27 cellular contexts compared by ENCODE assay signal in the genomic region with DNA sequence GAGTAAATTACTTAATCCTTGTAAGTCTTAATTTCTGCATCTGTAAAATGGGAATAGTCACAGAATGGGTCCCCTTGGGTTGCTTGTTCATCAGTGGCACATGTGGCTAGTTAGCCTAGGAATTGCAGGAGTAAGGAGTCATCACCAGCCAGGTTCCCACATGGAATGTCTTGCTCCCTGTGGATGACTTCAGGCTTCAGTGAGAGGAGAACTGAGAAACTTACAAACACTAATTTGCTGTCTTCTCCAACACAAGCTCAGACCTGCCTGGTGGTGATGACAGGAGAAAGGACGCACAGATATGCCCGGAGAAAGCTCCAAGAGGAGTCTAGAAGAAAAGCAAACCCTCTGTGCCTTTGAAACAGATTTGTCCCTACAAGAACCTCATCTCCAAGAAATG.
A peak's percentile ranks its signal among the peaks of the same experiment; 100 is the strongest.
DNase-seq lines count a peak whose midpoint lies in the region; ATAC-seq and TF ChIP-seq lines count a peak whose summit lies in the region.
"Had no signal": no experiment of that assay in that cellular context is flagged by ENCODE, and none has a peak within 500 bp of the region (broad histone marks: within the 10 kb centered on the region; RNA-seq: fewer than 3 reads in every experiment).

No MANE protein-coding gene starts in this region.

- H3K4me3 ChIP-seq in epithelial cell of esophagus (ENCODE audit: low read length) (no peak overlapping the region), mesendoderm (ENCODE audit: low read length) (no peak overlapping the region)
- H3K4me3 ChIP-seq: heart right ventricle, left ventricle myocardium inferior, right lobe of liver, SJCRH30 had no signal

- no peaks in the 10 kb centered on the region for H3K27me3 ChIP-seq in mesendoderm (ENCODE audit: insufficient read depth, low read length, poor library complexity)
- H3K27me3 ChIP-seq: heart right ventricle, right lobe of liver, SJCRH30 had no signal

- H4K8ac ChIP-seq in mesendoderm (ENCODE audit: low read depth, low read length) = no peak overlapping the region

- H3K56ac ChIP-seq in mesendoderm (ENCODE audit: low read length) = no peak overlapping the region

- no peak overlapping the region for H2AK5ac ChIP-seq in mesendoderm (ENCODE audit: low read length)

- no peak overlapping the region for H3K9ac ChIP-seq in mesendoderm (ENCODE audit: low read length)
- H3K9ac ChIP-seq: parathyroid adenoma had no signal

- H3K27ac ChIP-seq in RWPE1 = no peak overlapping the region
- no peak overlapping the region for H3K27ac ChIP-seq in mesendoderm (ENCODE audit: low read depth, low read length)
- H3K27ac ChIP-seq: heart right ventricle, left ventricle myocardium inferior, parathyroid adenoma, right lobe of liver, SJCRH30 had no signal

- DNase-seq in EH (ENCODE audit: low read depth) (peak; percentile 68), RWPE1 (ENCODE audit: low spot score) (peak; percentile 34), epithelial cell of esophagus (ENCODE audit: low read depth) (peak; percentile 93), mesendoderm (no peak)
- DNase-seq in stimulated activated CD4-positive, alpha-beta T cell treated with anti-CD3 and anti-CD28 coated beads, Interleukin-4, amount 100 ng/mL, for 24 hours = no peak
- DNase-seq in activated CD8-positive, alpha-beta memory T cell treated with anti-CD3 and anti-CD28 coated beads, Interleukin-2, amount 50 U/mL, for 4 hours = no peak
- DNase-seq: activated CD4-positive, alpha-beta T cell treated with anti-CD3 and anti-CD28 coated beads for 36 hours; activated CD8-positive, alpha-beta memory T cell treated with anti-CD3 and anti-CD28 coated beads for 24 hours; activated naive CD4-positive, alpha-beta T cell; activated T-cell treated with anti-CD3 and anti-CD28 coated beads, Interleukin-2, amount 50 U/mL, for 4 hours; amniotic stem cell; caudate nucleus; CD4-positive, alpha-beta T cell; GOT3; heart right ventricle; KG1; left ventricle myocardium inferior; MV-4-11; natural killer cell; NCI-H2171; NCI-H524 treated with DMSO at 0.1 percent for 48 hours; right lobe of liver; SJCRH30; T-helper 1 cell had no signal

- H3K23ac ChIP-seq in mesendoderm (ENCODE audit: low read length) = no peak overlapping the region

- no peak overlapping the region for H2BK120ac ChIP-seq in mesendoderm (ENCODE audit: low read depth, low read length)

- POLR2A ChIA-PET in RWPE1 (lab: Yijun Ruan, JAX; ENCODE audit: low non-redundant PET) = no interaction called here

- H3K79me2 ChIP-seq in mesendoderm (ENCODE audit: control insufficient read depth, insufficient read depth, low read length) = no peaks in the 10 kb centered on the region
- H3K79me2 ChIP-seq: parathyroid adenoma had no signal

- no peak overlapping the region for H2BK5ac ChIP-seq in mesendoderm (ENCODE audit: low read length)

- H3K4ac ChIP-seq in mesendoderm (ENCODE audit: low read depth, low read length) = peak overlapping the region; percentile 62

- TF ChIP-seq CTCF in RWPE1 (conservative IDR thresholded peaks at IDR 0.05; ENCODE audit: low read depth) (no peak), epithelial cell of esophagus (IDR thresholded peaks at IDR 0.05; ENCODE audit: insufficient read depth, low read depth, low read length, missing control alignments) (no peak)

- no peaks in the 10 kb centered on the region for H3K79me1 ChIP-seq in mesendoderm (ENCODE audit: low read length)

- H3K36me3 ChIP-seq in mesendoderm (ENCODE audit: control insufficient read depth, insufficient read depth, low read length) = no peaks in the 10 kb centered on the region
- H3K36me3 ChIP-seq: left ventricle myocardium inferior, right lobe of liver, SJCRH30 had no signal

- WGBS in mesendoderm (ENCODE audit: extremely low coverage, insufficient coverage, low lambda C conversion rate) = no CpG with 5 or more reads among the region's 2 CpGs

- H4K5ac ChIP-seq in mesendoderm (ENCODE audit: low read length) = no peak overlapping the region

- CTCF ChIA-PET in RWPE1 (lab: Yijun Ruan, JAX) = interaction anchor here (0.6 to 0.7 kb wide), 2 partner anchors 12 to 215 kb away, joined by 3 to 4 read pairs; a partner anchor contains a TSS

- no peak overlapping the region for H2BK15ac ChIP-seq in mesendoderm (replicated peaks; ENCODE audit: low read depth)

- H3K4me1 ChIP-seq in mesendoderm (ENCODE audit: control insufficient read depth, low read depth, low read length) = no peaks in the 10 kb centered on the region
- H3K4me1 ChIP-seq: right lobe of liver, SJCRH30 had no signal

- no peak for TF ChIP-seq POLR2A in GM18505 (IDR thresholded peaks at IDR 0.05; ENCODE audit: borderline replicate concordance, extremely low read depth, insufficient read depth, insufficient read length)

- no peak for ATAC-seq in GM18505 (IDR thresholded peaks at IDR 0.05; ENCODE audit: unreplicated experiment)
- ATAC-seq: activated CD4-positive, alpha-beta T cell treated with anti-CD3 and anti-CD28 coated beads for 36 hours; activated T-cell treated with anti-CD3 and anti-CD28 coated beads, Interleukin-2, amount 50 U/mL, for 4 hours; heart right ventricle; natural killer cell; Panc1; right lobe of liver had no signal

- H3K4me2 ChIP-seq in mesendoderm (ENCODE audit: low read length) = no peak overlapping the region

- no peak overlapping the region for H3K18ac ChIP-seq in mesendoderm (ENCODE audit: low read length)

Comparison
In these comparisons a context has a peak if more than half of its experiments do, and no peak if none do; other contexts are left out.
1. DNase-seq: peak in EH (single experiment), RWPE1 (single experiment) and epithelial cell of esophagus (single experiment); none in mesendoderm (single experiment), stimulated activated CD4-positive, alpha-beta T cell treated with anti-CD3 and anti-CD28 coated beads, Interleukin-4, amount 100 ng/mL, for 24 hours (single experiment) and activated CD8-positive, alpha-beta memory T cell treated with anti-CD3 and anti-CD28 coated beads, Interleukin-2, amount 50 U/mL, for 4 hours (single experiment).